Comparison of ENCODE assay signal across 14 cellular contexts in genomic region chr4:3364634-3365314, GRCh38.
"Had no signal": no experiment of that assay in that cellular context is flagged by ENCODE, and none has a peak within 500 bp of the region (broad histone marks: within the 10 kb centered on the region; RNA-seq: fewer than 3 reads in every experiment).

No MANE protein-coding gene starts in this region.

- H3K9me3 ChIP-seq: tibial nerve had no signal

- H3K36me3 ChIP-seq: cardiac muscle cell, tibial nerve had no signal

- H3K9me3 Mint-ChIP-seq: activated naive CD8-positive, alpha-beta T cell treated with anti-CD3 and anti-CD28 coated beads, Interleukin-2, amount 10 ng/mL, durations not matched to agents 7 days and 5 days had no signal

- ATAC-seq: natural killer cell; stimulated activated naive CD8-positive, alpha-beta T cell treated with anti-CD3 and anti-CD28 coated beads, Interleukin-15, Interleukin-2, amounts not matched to agents 100 U/mL and 50 U/mL, for 24 hours had no signal

- H3K27ac Mint-ChIP-seq: activated naive CD8-positive, alpha-beta T cell treated with anti-CD3 and anti-CD28 coated beads, Interleukin-2, amount 10 ng/mL, durations not matched to agents 7 days and 5 days; natural killer cell had no signal

- H3K4me3 ChIP-seq: cardiac muscle cell, tibial nerve had no signal

- H3K27ac ChIP-seq: cardiac muscle cell, parathyroid adenoma, tibial nerve had no signal

- H3K27me3 ChIP-seq: tibial nerve had no signal

- H3K36me3 Mint-ChIP-seq: activated naive CD8-positive, alpha-beta T cell treated with anti-CD3 and anti-CD28 coated beads, Interleukin-2, amount 10 ng/mL, durations not matched to agents 7 days and 5 days; natural killer cell had no signal

- DNase-seq: activated CD4-positive, alpha-beta T cell treated with anti-CD3 and anti-CD28 coated beads, Interleukin-2, amount 50 U/mL, for 1 hour; activated naive CD4-positive, alpha-beta T cell treated with Interleukin-2 at 50 U/mL for 16 hours; activated naive CD8-positive, alpha-beta T cell treated with anti-CD3 and anti-CD28 coated beads, Interleukin-2, amount 10 ng/mL, durations not matched to agents 7 days and 5 days; activated T-cell treated with anti-CD3 and anti-CD28 coated beads for 4 hours; amygdala; dermis blood vessel endothelial cell; effector memory CD4-positive, alpha-beta T cell; natural killer cell; stimulated activated CD4-positive, alpha-beta T cell treated with anti-CD3 and anti-CD28 coated beads, Interleukin-2, amount 100 ng/mL, for 24 hours; stimulated activated naive CD8-positive, alpha-beta T cell treated with anti-CD3 and anti-CD28 coated beads, Interleukin-15, Interleukin-2, amounts not matched to agents 100 U/mL and 50 U/mL, for 24 hours; T1000 had no signal

- H3K4me3 Mint-ChIP-seq: activated naive CD8-positive, alpha-beta T cell treated with anti-CD3 and anti-CD28 coated beads, Interleukin-2, amount 10 ng/mL, durations not matched to agents 7 days and 5 days; natural killer cell had no signal
